Comparison of ENCODE assay signal across 8 cellular contexts in the genomic region with DNA sequence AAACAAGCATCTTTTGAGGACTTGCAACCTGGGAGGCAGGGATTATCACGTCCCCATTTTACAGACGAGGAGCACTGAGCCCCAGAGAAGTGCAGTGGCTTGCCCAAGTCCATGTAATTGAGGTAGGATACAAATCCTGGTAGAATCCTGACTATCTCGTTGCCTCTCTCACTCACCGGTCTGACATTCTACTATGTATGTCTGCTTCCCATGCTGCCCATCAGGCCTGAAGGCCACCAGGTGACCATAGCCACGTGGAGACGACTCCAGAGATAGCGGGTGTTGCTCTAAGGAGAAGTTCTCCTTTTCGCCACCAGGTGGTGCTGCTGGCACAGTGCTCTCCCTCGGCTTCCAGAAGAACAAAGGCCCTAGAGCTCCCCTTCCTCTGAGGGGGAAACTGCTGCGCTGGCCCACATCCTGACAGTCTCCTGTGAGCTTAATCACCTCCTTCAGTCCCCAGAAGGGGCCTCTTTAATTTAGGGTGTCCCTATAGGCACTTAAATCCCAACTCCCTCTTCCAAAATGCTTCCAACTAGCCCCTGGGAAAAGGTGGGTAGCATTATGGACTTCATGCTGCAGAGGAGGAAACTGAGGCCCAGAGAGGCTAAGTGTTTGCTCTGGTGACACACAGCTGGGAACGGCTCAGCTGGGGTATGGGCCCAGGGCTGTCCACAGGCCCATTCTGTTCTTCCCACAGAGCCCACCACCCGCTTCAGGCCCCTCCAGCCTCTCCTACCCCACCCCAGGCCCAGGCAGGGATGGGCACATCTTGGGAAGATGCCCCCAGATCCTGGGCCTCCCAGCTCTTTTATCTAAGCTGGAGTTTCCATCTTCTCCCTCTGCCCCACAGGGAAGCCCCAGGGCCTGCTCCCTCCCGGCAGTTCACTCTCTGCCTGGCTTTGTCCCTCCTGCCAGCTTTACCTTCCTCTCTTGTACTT. TPM values are rescaled to one million over a fixed set of nuclear protein-coding genes. Genes with fewer than 3 reads are reported as not detected.
DNase-seq lines count a peak whose midpoint lies in the region; ATAC-seq and TF ChIP-seq lines count a peak whose summit lies in the region.

No MANE protein-coding gene starts in this region.

- TF ChIP-seq POLR2A in testis (IDR thresholded peaks at IDR 0.05) = no peak

- no peaks in the 10 kb centered on the region for H3K9me3 ChIP-seq in testis

- CTCF ChIA-PET in RWPE1 (lab: Yijun Ruan, JAX) = interaction anchor here (0.5 to 7.4 kb wide), 27 partner anchors 12 to 851 kb away, joined by 3 to 162 read pairs (median 5); a partner anchor contains a TSS

- POLR2A ChIA-PET in RWPE1 (lab: Yijun Ruan, JAX; ENCODE audit: low non-redundant PET) = interaction anchor here (0.9 to 2.5 kb wide), 4 partner anchors 12 to 88 kb away, joined by 4 to 15 read pairs (median 6); no protein-coding TSS in a partner anchor

- WGBS in testis, 2 donors = 29 to 44% methylated on average over 12 to 13 of the region's 13 CpGs

- H3K4me1 ChIP-seq in testis = no peaks in the 10 kb centered on the region

- DNase-seq in COLO668 (lab: John Stamatoyannopoulos, UW; ENCODE audit: unreplicated experiment) (peak; percentile 71), LNCaP clone FGC (ENCODE audit: low read depth) (peak; percentile 75), RWPE1 (ENCODE audit: low spot score) (peak; percentile 94), fibroblast of villous mesenchyme (ENCODE audit: low read depth) (peak; percentile 87), omental fat pad (ENCODE audit: low spot score) (peak; percentile 85), testis (peak; percentile 92)
- DNase-seq in activated T-helper 1 cell treated with anti-CD3 and anti-CD28 coated beads, Interleukin-2, amount 50 U/mL, for 16 hours (ENCODE audit: low read depth in 1 of 2, low spot score in 1 of 2) = peak; percentile 72 to 79

- H3K27me3 ChIP-seq in testis = no peaks in the 10 kb centered on the region

- TF ChIP-seq CTCF in LNCaP clone FGC (IDR thresholded peaks at IDR 0.05; ENCODE audit: control insufficient read depth, extremely low read depth, insufficient read depth) (peak; percentile 94), RWPE1 (conservative IDR thresholded peaks at IDR 0.05; ENCODE audit: low read depth) (peak; percentile 98), fibroblast of villous mesenchyme (IDR thresholded peaks at IDR 0.05; ENCODE audit: insufficient read depth, low read depth, low read length) (peak; percentile 97), omental fat pad (IDR thresholded peaks at IDR 0.05) (peak in 2 of 3 donors; percentile 77 to 94), testis (IDR thresholded peaks at IDR 0.05) (peak; percentile 96 to 98 (median 96))

- intact Hi-C loops in testis (cut with DNase I; ENCODE audit: low total_unique reads) = loop anchor here (10.0 kb wide), 1 partner anchor 114 kb away; a partner anchor contains a TSS

- H3K4me3 ChIP-seq in LNCaP clone FGC (ENCODE audit: low read depth, low read length) = no peak overlapping the region
- H3K4me3 ChIP-seq in fibroblast of villous mesenchyme (ENCODE audit: low read depth, low read length) = no peak overlapping the region
- H3K4me3 ChIP-seq in testis = no peak overlapping the region

- no peaks in the 10 kb centered on the region for H3K36me3 ChIP-seq in testis (ENCODE audit: low read depth, missing control alignments)

- H3K27ac ChIP-seq in RWPE1 (peak overlapping the region; percentile 99), testis (no peak overlapping the region)

- ATAC-seq in GM21526 (IDR thresholded peaks at IDR 0.05; ENCODE audit: low FRiP score, unreplicated experiment) = peak; percentile 45
- ATAC-seq in omental fat pad (ENCODE audit: low FRiP score) = peak; percentile 79

RNA-seq across cellular contexts. Expression of a gene that starts 6.4 kb away (rescaled TPM):
- total RNA-seq in fibroblast of villous mesenchyme (not detected in 2 replicates), omental fat pad (not detected), testis (under 1 TPM in 1 of 2 donors, not detected in 1; 0.19 TPM)
- not detected for polyA plus RNA-seq in testis (ENCODE audit: insufficient read depth, low read depth, low replicate concordance)

RNA-seq across cellular contexts. Expression of a gene that starts 9.8 kb away (rescaled TPM):
- total RNA-seq in fibroblast of villous mesenchyme = not detected in 2 replicates
- not detected for total RNA-seq in omental fat pad
- total RNA-seq in testis = 10 to 100 TPM; 27.5 to 45.7 TPM
- 7.4 TPM for polyA plus RNA-seq in testis (ENCODE audit: insufficient read depth, low read depth, low replicate concordance)

RNA-seq across cellular contexts. Expression of a gene that starts 18.7 kb away (rescaled TPM):
- total RNA-seq in fibroblast of villous mesenchyme (0.43 and 0.64 TPM in 2 replicates), omental fat pad (1 to 10 TPM in 1 of 4 donors, under 1 TPM in 3; 0.38 to 3.0 (median 0.63) TPM), testis (1 to 10 TPM; 5.3 to 5.8 TPM)
- polyA plus RNA-seq in testis (ENCODE audit: insufficient read depth, low read depth, low replicate concordance) = 4.9 TPM

RNA-seq across cellular contexts. Expression of a gene that starts 32.9 kb away (rescaled TPM):
- 3.5 TPM in 2 replicates for total RNA-seq in fibroblast of villous mesenchyme
- total RNA-seq in omental fat pad = 10 to 100 TPM in 1 of 4 donors, 1 to 10 TPM in 3; 7.1 to 25.1 (median 8.2) TPM
- total RNA-seq in testis = 10 to 100 TPM; 39.2 to 40.5 TPM
- 25.3 TPM for polyA plus RNA-seq in testis (ENCODE audit: insufficient read depth, low read depth, low replicate concordance)

RNA-seq across cellular contexts. Expression of a gene that starts 35.8 kb away (rescaled TPM):
- 24.2 and 26.4 TPM in 2 replicates for total RNA-seq in fibroblast of villous mesenchyme
- total RNA-seq in omental fat pad = 10 to 100 TPM; 16.1 to 45.5 (median 27.2) TPM
- total RNA-seq in testis = 10 to 100 TPM; 51.8 to 57.0 TPM
- polyA plus RNA-seq in testis (ENCODE audit: insufficient read depth, low read depth, low replicate concordance) = 32.6 TPM

Comparison
In these comparisons a context has a peak if more than half of its experiments do, and no peak if none do; other contexts are left out.
1. RNA of a gene that starts 9.8 kb away (total RNA-seq): 27.5 to 45.7 TPM in testis; not detected in fibroblast of villous mesenchyme and not detected in omental fat pad; every median in the first group is over 10 times any median in the second.
2. Peak in every context shown above with its lines, with median percentiles within 50 percentile points of each other: DNase-seq and CTCF ChIP-seq.